8 cellular contexts compared by ENCODE assay signal in genomic region chr5:60843693-60844428, GRCh38. TPM values are rescaled to one million over a fixed set of nuclear protein-coding genes. Genes with fewer than 3 reads are reported as not detected.
DNase-seq lines count a peak whose midpoint lies in the region; ATAC-seq and TF ChIP-seq lines count a peak whose summit lies in the region.

Gene ELOVL7, minus strand, starts transcription at chr5:60844269. Its CDS starts 56,872 bp downstream, at chr5:60787397.

- H3K4me3 ChIP-seq in colonic mucosa: peak within 1 kb of the TSS; percentile 85
- peak within 1 kb of the TSS; percentile 75 for H3K4me3 ChIP-seq in lower leg skin (ENCODE audit: low read depth, poor library complexity, severe bottlenecking)

- H3K4me1 ChIP-seq in colonic mucosa: no peaks in the 10 kb centered on the region

- no peaks in the 10 kb centered on the region for H3K36me3 ChIP-seq in colonic mucosa

- no peaks in the 10 kb centered on the region for H3K27me3 ChIP-seq in colonic mucosa

- peak within 1 kb of the TSS; percentile 85 for H3K4me3 Mint-ChIP-seq in T-helper 1 cell treated with Interleukin-12 subunit alpha and Interleukin-12 subunit beta and Interleukin-4 antibody, amounts not matched to agents 30 μg/mL and 1 μg/mL, for 36 hours

- H3K4me1 Mint-ChIP-seq in T-helper 1 cell treated with Interleukin-12 subunit alpha and Interleukin-12 subunit beta and Interleukin-4 antibody, amounts not matched to agents 30 μg/mL and 1 μg/mL, for 36 hours (ENCODE audit: low read depth): peaks cover 10% of the 10 kb centered on the region

- peak; percentile 90 for ATAC-seq in HG02571 (IDR thresholded peaks at IDR 0.05; ENCODE audit: unreplicated experiment)

- 0% methylated on average over 1 to 42 of the region's 98 CpGs for WGBS in lower leg skin, 2 donors

- no peaks in the 10 kb centered on the region for H3K9me3 Mint-ChIP-seq in T-helper 1 cell treated with Interleukin-12 subunit alpha and Interleukin-12 subunit beta and Interleukin-4 antibody, amounts not matched to agents 30 μg/mL and 1 μg/mL, for 36 hours

- no peak for TF ChIP-seq POLR2A in lower leg skin (IDR thresholded peaks at IDR 0.05)

- H3K9ac ChIP-seq in colonic mucosa (ENCODE audit: low read depth in 2 of 2, low read length in 2 of 2): peak within 1 kb of the TSS; percentile 70 to 86

- H3K27ac ChIP-seq in colonic mucosa: peak within 1 kb of the TSS; percentile 10

- DNase-seq in activated CD4-positive, alpha-beta T cell treated with anti-CD3 and anti-CD28 coated beads for 48 hours: peak; percentile 61
- DNase-seq in activated CD4-positive, alpha-beta T cell treated with anti-CD3 and anti-CD28 coated beads for 4 hours: no peak
- DNase-seq in NCI-H1105 (lab: John Stamatoyannopoulos, UW) (peak; percentile 67), colonic mucosa (peak; percentile 90), lower leg skin (ENCODE audit: low spot score in 2 of 2) (peak in 1 of 2 donors; percentile 40)
- peak in 2 of 3 experiments; percentile 2 to 63 for DNase-seq in stimulated activated CD4-positive, alpha-beta T cell treated with anti-CD3 and anti-CD28 coated beads, TNF-alpha, amount 100 ng/mL, for 24 hours (ENCODE audit: low read depth in 3 of 3)

- TF ChIP-seq CTCF in colonic mucosa (IDR thresholded peaks at IDR 0.05) (no peak), lower leg skin (IDR thresholded peaks at IDR 0.05) (no peak)

- peaks cover 63% of the 10 kb centered on the region for H3K27me3 Mint-ChIP-seq in T-helper 1 cell treated with Interleukin-12 subunit alpha and Interleukin-12 subunit beta and Interleukin-4 antibody, amounts not matched to agents 30 μg/mL and 1 μg/mL, for 36 hours (ENCODE audit: low read depth)

- H3K9me3 ChIP-seq in colonic mucosa: no peaks in the 10 kb centered on the region

- H3K27ac Mint-ChIP-seq in T-helper 1 cell treated with Interleukin-12 subunit alpha and Interleukin-12 subunit beta and Interleukin-4 antibody, amounts not matched to agents 30 μg/mL and 1 μg/mL, for 36 hours: no peak within 1 kb of the TSS

- intact Hi-C loops in colonic mucosa (cut with DNase I) (loop anchor here (10.0 kb wide), 1 partner anchor 169 kb away; no protein-coding TSS in a partner anchor), lower leg skin (cut with DNase I; ENCODE audit: low total_unique reads) (no loop called here)

- peaks cover 4% of the 10 kb centered on the region for H3K36me3 Mint-ChIP-seq in T-helper 1 cell treated with Interleukin-12 subunit alpha and Interleukin-12 subunit beta and Interleukin-4 antibody, amounts not matched to agents 30 μg/mL and 1 μg/mL, for 36 hours (ENCODE audit: low read depth)

RNA-seq across cellular contexts. Expression of gene ELOVL7, which starts in this region (rescaled TPM):
- total RNA-seq in colonic mucosa (10 to 100 TPM; 25.4 to 31.5 TPM), lower leg skin (10 to 100 TPM; 41.5 to 96.9 (median 69.8) TPM)

Comparison
In these comparisons a context has a peak if more than half of its experiments do, and no peak if none do; other contexts are left out.
1. DNase-seq: peak in activated CD4-positive, alpha-beta T cell treated with anti-CD3 and anti-CD28 coated beads for 48 hours (single experiment), NCI-H1105 (single experiment), colonic mucosa (single experiment) and stimulated activated CD4-positive, alpha-beta T cell treated with anti-CD3 and anti-CD28 coated beads, TNF-alpha, amount 100 ng/mL, for 24 hours (2 of 3); none in activated CD4-positive, alpha-beta T cell treated with anti-CD3 and anti-CD28 coated beads for 4 hours (0 of 2).